In the genomic region with DNA sequence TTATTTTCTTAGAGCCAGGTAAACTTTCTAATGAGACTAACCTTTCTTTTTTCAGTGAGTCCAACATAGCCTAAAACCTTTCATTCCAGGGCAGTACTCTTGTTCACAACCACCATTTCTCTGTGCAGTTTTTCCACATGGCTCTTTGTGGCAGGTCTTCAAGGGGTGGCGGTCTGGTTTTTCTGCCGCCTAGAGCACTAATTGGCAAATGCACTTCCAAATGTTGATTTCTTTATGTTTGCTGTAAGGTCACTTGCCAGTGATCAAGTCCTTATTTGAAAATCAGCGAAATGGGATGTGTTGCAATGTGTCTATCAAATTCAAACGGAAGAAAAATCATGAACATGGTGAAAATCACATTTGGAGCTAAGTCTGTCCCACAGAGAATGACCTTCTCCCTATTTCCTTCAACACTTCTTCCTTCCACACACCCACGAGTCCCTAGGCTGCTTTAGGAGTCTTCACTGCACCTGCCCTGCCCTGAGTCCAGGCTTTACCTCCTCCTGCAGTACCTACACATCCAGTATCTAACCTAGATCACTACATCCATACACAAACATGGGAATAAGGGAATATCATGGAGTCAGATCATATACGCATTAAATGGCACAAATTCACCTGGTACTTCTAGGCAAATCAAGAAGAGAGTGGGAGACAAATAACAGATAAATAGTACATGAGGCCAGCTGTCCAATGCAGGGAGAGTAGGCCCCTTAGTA, we compare ENCODE assay signal across 12 cellular contexts. TPM values are rescaled to one million over a fixed set of nuclear protein-coding genes. Genes with fewer than 3 reads are reported as not detected.
A peak's percentile ranks its signal among the peaks of the same experiment; 100 is the strongest.
DNase-seq lines count a peak whose midpoint lies in the region; ATAC-seq, FAIRE-seq and TF ChIP-seq lines count a peak whose summit lies in the region.
"Had no signal": no experiment of that assay in that cellular context is flagged by ENCODE, and none has a peak within 500 bp of the region (broad histone marks: within the 10 kb centered on the region; RNA-seq: fewer than 3 reads in every experiment).

No MANE protein-coding gene starts in this region.

- H3K79me2 ChIP-seq in astrocyte (ENCODE audit: insufficient read depth, low read length), result peaks cover 69% of the 10 kb centered on the region

- H3K4me3 ChIP-seq in astrocyte (ENCODE audit: insufficient read depth, low read depth, low read length), result peak overlapping the region; percentile 99
- peak overlapping the region; percentile 81 for H3K4me3 ChIP-seq in iPS-18a (ENCODE audit: low read length)

- peaks cover 40% of the 10 kb centered on the region for H4K20me1 ChIP-seq in astrocyte (ENCODE audit: insufficient read depth, low read length)

- DNase-seq in NCI-H1436 (lab: John Stamatoyannopoulos, UW), result peak; percentile 8
- no peak for DNase-seq in NCI-H1436 treated with DMSO at 0.1 percent for 48 hours (lab: John Stamatoyannopoulos, UW)
- DNase-seq in astrocyte (ENCODE audit: low read depth), result no peak
- peak; percentile 27 for DNase-seq in superior temporal gyrus (ENCODE audit: extremely low spot score)
- DNase-seq in HuH-7.5 (ENCODE audit: low spot score), result no peak
- DNase-seq: T-helper 1 cell, tibial artery had no signal

- FAIRE-seq in astrocyte (lab: Jason Lieb, UNC), result no peak
- FAIRE-seq: GM18507 had no signal

- H3K4me2 ChIP-seq in astrocyte (ENCODE audit: low read length), result peak overlapping the region; percentile 94

- H3K36me3 Mint-ChIP-seq in astrocyte (ENCODE audit: low read depth, unreplicated experiment), result no peaks in the 10 kb centered on the region

- H3K4me1 ChIP-seq in astrocyte (ENCODE audit: insufficient read depth, low read length) (no peaks in the 10 kb centered on the region), iPS-18a (ENCODE audit: control insufficient read depth, low read depth, low read length) (peaks cover 7% of the 10 kb centered on the region)

- H3K27me3 Mint-ChIP-seq in astrocyte (ENCODE audit: low read depth, unreplicated experiment), result no peaks in the 10 kb centered on the region

- no peak overlapping the region for H2AFZ ChIP-seq in astrocyte (ENCODE audit: low read depth, low read length)

- H3K27me3 ChIP-seq in astrocyte (ENCODE audit: insufficient read depth, low read length) (no peaks in the 10 kb centered on the region), iPS-18a (ENCODE audit: control insufficient read depth, insufficient read depth, low read length) (peaks cover 16% of the 10 kb centered on the region)
- H3K27me3 ChIP-seq: tibial artery had no signal

- no peaks in the 10 kb centered on the region for H3K36me3 ChIP-seq in astrocyte (ENCODE audit: insufficient read depth, low read length)
- H3K36me3 ChIP-seq in iPS-18a (ENCODE audit: control insufficient read depth, low read depth, low read length), result no peaks in the 10 kb centered on the region
- H3K36me3 ChIP-seq: tibial artery had no signal

- H3K27ac Mint-ChIP-seq in astrocyte (ENCODE audit: unreplicated experiment), result no peak overlapping the region
- H3K27ac Mint-ChIP-seq: activated T-helper 2 cell treated with anti-CD3 and anti-CD28 coated beads, Interferon-gamma antibody, Interleukin-2, Interleukin-4, amounts not matched to agents 10 μg/mL and 5 μg/mL and 100 μg/mL, durations not matched to agents 14 hours and 24 hours and 36 hours had no signal

- H3K4me1 Mint-ChIP-seq in astrocyte (ENCODE audit: low read depth, unreplicated experiment), result peaks cover 20% of the 10 kb centered on the region

- H3K9ac ChIP-seq in astrocyte (ENCODE audit: low read length), result peak overlapping the region; percentile 96
- no peak overlapping the region for H3K9ac ChIP-seq in iPS-18a (ENCODE audit: low read length)

- no peak overlapping the region for H3K27ac ChIP-seq in astrocyte (ENCODE audit: low read depth, low read length)
- no peak overlapping the region for H3K27ac ChIP-seq in iPS-18a (ENCODE audit: low read length)
- H3K27ac ChIP-seq: tibial artery had no signal

- no peak for ATAC-seq in GM19023 (IDR thresholded peaks at IDR 0.05; ENCODE audit: unreplicated experiment)
- no peak for ATAC-seq in HG03378 (IDR thresholded peaks at IDR 0.05; ENCODE audit: unreplicated experiment)

- H3K9me3 ChIP-seq in astrocyte (ENCODE audit: insufficient read depth, low read depth, low read length) (no peaks in the 10 kb centered on the region), iPS-18a (ENCODE audit: control insufficient read depth, low read depth, low read length) (no peaks in the 10 kb centered on the region)
- H3K9me3 ChIP-seq: tibial artery had no signal

- no peaks in the 10 kb centered on the region for H3K9me3 Mint-ChIP-seq in astrocyte (ENCODE audit: unreplicated experiment)
- H3K9me3 Mint-ChIP-seq: activated T-helper 2 cell treated with anti-CD3 and anti-CD28 coated beads, Interferon-gamma antibody, Interleukin-2, Interleukin-4, amounts not matched to agents 10 μg/mL and 5 μg/mL and 100 μg/mL, durations not matched to agents 14 hours and 24 hours and 36 hours had no signal

- no peak for TF ChIP-seq CTCF in astrocyte (IDR thresholded peaks at IDR 0.05; ENCODE audit: insufficient read depth, low read depth, low read length)

- H3K4me3 Mint-ChIP-seq in astrocyte (ENCODE audit: unreplicated experiment), result peak overlapping the region; percentile 100

RNA-seq across cellular contexts. Expression of a gene that starts 1.9 kb away (rescaled TPM):
- 15.2 TPM in 2 replicates for total RNA-seq in astrocyte

Comparison
In these comparisons a context has a peak if more than half of its experiments do, and no peak if none do; other contexts are left out.
1. DNase-seq: peak in NCI-H1436 (single experiment) and superior temporal gyrus (single experiment); none in NCI-H1436 treated with DMSO at 0.1 percent for 48 hours (single experiment), astrocyte (single experiment) and HuH-7.5 (single experiment).